16 cellular contexts compared by ENCODE assay signal in genomic region chr22:39017596-39018365, GRCh38. TPM values are rescaled to one million over a fixed set of nuclear protein-coding genes. Genes with fewer than 3 reads are reported as not detected.
DNase-seq lines count a peak whose midpoint lies in the region; ATAC-seq and TF ChIP-seq lines count a peak whose summit lies in the region.
"Had no signal": no experiment of that assay in that cellular context is flagged by ENCODE, and none has a peak within 500 bp of the region (broad histone marks: within the 10 kb centered on the region; RNA-seq: fewer than 3 reads in every experiment).

No MANE protein-coding gene starts in this region.

- POLR2A ChIA-PET in CD4-positive, alpha-beta T cell (lab: Charles Lee) = no interaction called here

- CTCF ChIA-PET in CD4-positive, alpha-beta T cell (lab: Charles Lee) = no interaction called here

- no peak for TF ChIP-seq CTCF in CD4-positive, alpha-beta T cell (IDR thresholded peaks at IDR 0.05)
- no peak for TF ChIP-seq CTCF in mesothelial cell of epicardium (IDR thresholded peaks at IDR 0.05; ENCODE audit: unreplicated experiment)

- peak overlapping the region; percentile 67 for H3K27ac Mint-ChIP-seq in CD4-positive, alpha-beta T cell
- peak overlapping the region; percentile 46 for H3K27ac Mint-ChIP-seq in activated naive CD8-positive, alpha-beta T cell treated with anti-CD3 and anti-CD28 coated beads, Interleukin-2, amount 50 U/mL, for 24 hours
- peak overlapping the region; percentile 21 for H3K27ac Mint-ChIP-seq in mesothelial cell of epicardium
- H3K27ac Mint-ChIP-seq: brain had no signal

- intact Hi-C loops in CD4-positive, alpha-beta T cell (cut with DNase I, micrococcal nuclease) = loop anchor here in 1 of 2 experiments (5.0 kb wide), 1 partner anchor 60 kb away; the partner anchor contains the start of gene APOBEC3G
- intact Hi-C loops in cardiac septum (cut with DNase I) = loop anchor here (10.0 kb wide), 1 partner anchor 297 kb away; the partner anchor contains the start of gene RPL3

- no peaks in the 10 kb centered on the region for H3K27me3 ChIP-seq in CD4-positive, alpha-beta T cell (ENCODE audit: control insufficient read depth, insufficient read depth, low read length)
- H3K27me3 ChIP-seq in HUES6 (ENCODE audit: control insufficient read depth, insufficient read depth, low read length) = no peaks in the 10 kb centered on the region

- peak overlapping the region; percentile 45 for H3K4me3 Mint-ChIP-seq in CD4-positive, alpha-beta T cell
- peak overlapping the region; percentile 47 for H3K4me3 Mint-ChIP-seq in activated naive CD8-positive, alpha-beta T cell treated with anti-CD3 and anti-CD28 coated beads, Interleukin-2, amount 50 U/mL, for 24 hours
- H3K4me3 Mint-ChIP-seq in mesothelial cell of epicardium = no peak overlapping the region

- ATAC-seq in CD4-positive, alpha-beta T cell (ENCODE audit: poor library complexity) = no peak
- no peak for ATAC-seq in activated naive CD8-positive, alpha-beta T cell treated with anti-CD3 and anti-CD28 coated beads, Interleukin-2, amount 50 U/mL, for 24 hours
- ATAC-seq: esophagus mucosa, left colon had no signal

- no peaks in the 10 kb centered on the region for H3K27me3 Mint-ChIP-seq in CD4-positive, alpha-beta T cell
- H3K27me3 Mint-ChIP-seq in activated naive CD8-positive, alpha-beta T cell treated with anti-CD3 and anti-CD28 coated beads, Interleukin-2, amount 50 U/mL, for 24 hours = no peaks in the 10 kb centered on the region
- H3K27me3 Mint-ChIP-seq in mesothelial cell of epicardium (ENCODE audit: low read depth) = no peaks in the 10 kb centered on the region

- H3K9me3 Mint-ChIP-seq in CD4-positive, alpha-beta T cell = no peaks in the 10 kb centered on the region
- H3K9me3 Mint-ChIP-seq in activated naive CD8-positive, alpha-beta T cell treated with anti-CD3 and anti-CD28 coated beads, Interleukin-2, amount 50 U/mL, for 24 hours = no peaks in the 10 kb centered on the region
- no peaks in the 10 kb centered on the region for H3K9me3 Mint-ChIP-seq in mesothelial cell of epicardium

- DNase-seq in CD4-positive, alpha-beta T cell = no peak
- DNase-seq in activated naive CD8-positive, alpha-beta T cell treated with anti-CD3 and anti-CD28 coated beads, Interleukin-2, amount 50 U/mL, for 24 hours = no peak
- DNase-seq in mesothelial cell of epicardium (ENCODE audit: low spot score in 2 of 2, unreplicated experiment in 2 of 2) (no peak), T-helper 9 cell (no peak), cardiac septum (ENCODE audit: low spot score) (no peak), amygdala (lab: John Stamatoyannopoulos, UW) (no peak), activated gamma-delta T cell treated with Interleukin-2 at 50 U/mL for 16 hours (no peak)
- DNase-seq: dermis blood vessel endothelial cell, head of caudate nucleus, left colon, NCI-H1694 treated with DMSO at 0.1 percent for 48 hours, SIG-M5 had no signal

- H3K27ac ChIP-seq in CD4-positive, alpha-beta T cell (ENCODE audit: low read depth, low read length) = no peak overlapping the region
- peak overlapping the region; percentile 80; the same call in 1 of the 2 replicates for H3K27ac ChIP-seq in HUES6 (ENCODE audit: low read depth, low read length)
- H3K27ac ChIP-seq: HL-60 had no signal

- peaks cover 56% of the 10 kb centered on the region for H3K4me1 ChIP-seq in HUES6 (ENCODE audit: control insufficient read depth, insufficient read depth, low read length)

- H3K9ac ChIP-seq in HUES6 (ENCODE audit: low read length) = peak overlapping the region; percentile 86

- H3K36me3 ChIP-seq in HUES6 (ENCODE audit: control insufficient read depth, insufficient read depth, low read length) = peaks cover 3% of the 10 kb centered on the region; the same call in 1 of the 2 replicates

- H3K36me3 Mint-ChIP-seq in CD4-positive, alpha-beta T cell (ENCODE audit: low read depth) = peaks cover 27% of the 10 kb centered on the region
- H3K36me3 Mint-ChIP-seq in activated naive CD8-positive, alpha-beta T cell treated with anti-CD3 and anti-CD28 coated beads, Interleukin-2, amount 50 U/mL, for 24 hours (ENCODE audit: low read depth) = peaks cover 18% of the 10 kb centered on the region
- H3K36me3 Mint-ChIP-seq in mesothelial cell of epicardium = peaks cover 2% of the 10 kb centered on the region
- H3K36me3 Mint-ChIP-seq: brain had no signal

- peaks cover 60% of the 10 kb centered on the region for H3K4me1 Mint-ChIP-seq in CD4-positive, alpha-beta T cell (ENCODE audit: low read depth)
- peaks cover 56% of the 10 kb centered on the region for H3K4me1 Mint-ChIP-seq in activated naive CD8-positive, alpha-beta T cell treated with anti-CD3 and anti-CD28 coated beads, Interleukin-2, amount 50 U/mL, for 24 hours
- H3K4me1 Mint-ChIP-seq in mesothelial cell of epicardium = peaks cover 60% of the 10 kb centered on the region

- peak overlapping the region; percentile 65 for H3K4me3 ChIP-seq in HUES6 (ENCODE audit: low read depth, low read length)

- no peaks in the 10 kb centered on the region for H3K9me3 ChIP-seq in CD4-positive, alpha-beta T cell (ENCODE audit: control insufficient read depth, low read length)
- no peaks in the 10 kb centered on the region for H3K9me3 ChIP-seq in HUES6 (ENCODE audit: control insufficient read depth, insufficient read depth, low read depth, low read length)

RNA-seq across cellular contexts. Expression of gene APOBEC3D, which starts 3.1 kb away (rescaled TPM):
- total RNA-seq in CD4-positive, alpha-beta T cell = 1 to 10 TPM; 7.4 to 8.0 TPM
- total RNA-seq in mesothelial cell of epicardium (3.1 to 4.2 TPM (median 3.2 TPM) in 3 replicates), cardiac septum (1.3 TPM)

RNA-seq across cellular contexts. Expression of gene APOBEC3C, which starts 3.7 kb away (rescaled TPM):
- 10 to 100 TPM; 13.9 to 14.8 TPM for total RNA-seq in CD4-positive, alpha-beta T cell
- total RNA-seq in mesothelial cell of epicardium = 32.6 to 34.7 TPM (median 34.0 TPM) in 3 replicates
- 22.1 TPM for total RNA-seq in cardiac septum

RNA-seq across cellular contexts. Expression of gene APOBEC3F, which starts 22.9 kb away (rescaled TPM):
- total RNA-seq in CD4-positive, alpha-beta T cell = 1 to 10 TPM; 4.3 to 6.5 TPM
- total RNA-seq in mesothelial cell of epicardium = 19.0 to 23.8 TPM (median 21.4 TPM) in 3 replicates
- total RNA-seq in cardiac septum = 5.7 TPM

RNA-seq across cellular contexts. Expression of gene APOBEC3B, which starts 35.6 kb away (rescaled TPM):
- not detected for total RNA-seq in CD4-positive, alpha-beta T cell
- total RNA-seq in mesothelial cell of epicardium (4.3 to 5.1 TPM (median 4.9 TPM) in 3 replicates), cardiac septum (0.54 TPM)

RNA-seq across cellular contexts. Expression of gene APOBEC3G, which starts 59.3 kb away (rescaled TPM):
- total RNA-seq in CD4-positive, alpha-beta T cell = 10 to 100 TPM; 18.8 to 20.6 TPM
- total RNA-seq in mesothelial cell of epicardium (5.5 to 6.7 TPM (median 6.1 TPM) in 3 replicates), cardiac septum (2.2 TPM)
